ENCODE assay signal across 8 cellular contexts in the genomic region with DNA sequence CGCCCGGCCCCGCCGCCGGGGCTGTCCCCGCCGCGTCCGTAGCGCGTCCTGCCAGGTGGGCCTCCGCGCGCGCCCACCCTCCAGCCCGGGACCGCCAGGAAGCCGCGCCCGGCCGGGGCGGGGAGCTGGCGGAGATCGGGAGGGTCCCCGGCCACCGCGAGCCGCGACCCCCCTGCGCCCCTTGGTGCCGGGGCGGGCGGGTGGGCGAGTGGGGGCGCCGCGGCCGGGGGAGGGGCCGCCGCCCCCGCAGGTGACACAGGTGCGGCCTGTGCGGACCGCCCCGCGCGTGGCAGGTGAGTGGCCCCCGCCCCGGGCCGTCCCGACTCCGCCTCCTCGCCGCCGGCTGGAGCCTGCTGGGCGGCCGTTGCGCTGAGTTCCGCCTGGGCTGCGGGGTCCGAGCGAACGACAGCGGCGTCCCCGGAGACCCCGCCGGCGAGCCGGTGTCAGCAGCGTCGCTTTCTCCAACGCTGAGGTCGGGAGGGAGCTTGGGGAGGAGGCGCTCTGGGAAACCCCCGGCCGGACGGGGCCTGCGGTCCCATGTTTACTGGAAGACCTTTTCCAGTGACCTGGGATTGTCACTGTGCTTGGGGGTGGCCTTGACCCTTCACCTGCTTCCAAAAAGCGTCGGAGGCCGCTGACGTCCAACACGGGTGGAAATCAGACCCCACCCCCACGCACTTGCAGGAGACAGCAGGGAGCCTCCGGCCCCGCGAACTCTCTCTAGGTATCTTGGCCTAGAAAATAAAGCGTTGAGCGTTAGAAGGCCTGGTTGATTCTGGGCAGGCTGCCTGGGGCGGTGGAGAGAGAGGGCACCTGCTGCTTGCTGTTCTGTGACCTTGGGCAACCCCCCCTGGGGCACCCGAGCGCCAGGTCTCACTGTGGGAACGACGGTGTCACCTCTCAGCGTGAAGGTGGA. TPM values are rescaled to one million over a fixed set of nuclear protein-coding genes. Genes with fewer than 3 reads are reported as not detected.
A peak's percentile ranks its signal among the peaks of the same experiment; 100 is the strongest.
DNase-seq lines count a peak whose midpoint lies in the region; ATAC-seq and TF ChIP-seq lines count a peak whose summit lies in the region.

No MANE protein-coding gene starts in this region.

- no peak for TF ChIP-seq RAD21 in HCT116 (IDR thresholded peaks at IDR 0.05; ENCODE audit: low read depth)

- H3K4me3 Mint-ChIP-seq in activated naive CD4-positive, alpha-beta T cell treated with anti-CD3 and anti-CD28 coated beads for 36 hours, result peak overlapping the region; percentile 76

- no TSS peak for BruUV-seq in HCT116 (replicated peaks; lab: Mats Ljungman, UMichigan)

- no peak for TF ChIP-seq CTCF in GM13976 (IDR thresholded peaks at IDR 0.05; ENCODE audit: borderline replicate concordance, control extremely low read depth, extremely low read depth, insufficient read depth, missing control alignments)
- TF ChIP-seq CTCF in HCT116 (IDR thresholded peaks at IDR 0.05 in 2 of 3, conservative IDR thresholded peaks at IDR 0.05 in 1 of 3; ENCODE audit: borderline replicate concordance in 1 of 3, insufficient read depth in 1 of 3, low read depth in 2 of 3, low read length in 2 of 3), result no peak
- no peak for TF ChIP-seq CTCF in heart left ventricle (IDR thresholded peaks at IDR 0.05)
- no peak for TF ChIP-seq CTCF in prostate gland (IDR thresholded peaks at IDR 0.05)

- no peaks in the 10 kb centered on the region for H4K20me1 ChIP-seq in HCT116 (ENCODE audit: insufficient read depth)

- in situ Hi-C loops in GM13976 (cut with MboI; ENCODE audit: low sequenced_read_pairs, unreplicated experiment), result loop anchor here (25.0 kb wide), 1 partner anchor 313 kb away; no protein-coding TSS in a partner anchor

- no peaks in the 10 kb centered on the region for H3K9me3 Mint-ChIP-seq in activated naive CD4-positive, alpha-beta T cell treated with anti-CD3 and anti-CD28 coated beads for 36 hours

- H3K9me2 ChIP-seq in HCT116 (ENCODE audit: insufficient read depth), result no peaks in the 10 kb centered on the region

- no peaks in the 10 kb centered on the region for H3K9me3 ChIP-seq in HCT116 (ENCODE audit: control insufficient read depth in 1 of 2, insufficient read depth in 1 of 2, low read depth in 1 of 2, low read length in 2 of 2)
- no peaks in the 10 kb centered on the region for H3K9me3 ChIP-seq in heart left ventricle
- no peaks in the 10 kb centered on the region for H3K9me3 ChIP-seq in prostate gland

- H3K27ac Mint-ChIP-seq in activated naive CD4-positive, alpha-beta T cell treated with anti-CD3 and anti-CD28 coated beads for 36 hours, result peak overlapping the region; percentile 34

- WGBS in heart left ventricle, 4 donors, result 3 to 9% (median 4%) methylated on average over 17 to 96 of the region's 96 CpGs
- 4% methylated on average over 22 of the region's 96 CpGs for WGBS in prostate gland

- CTCF ChIA-PET in HCT116 (lab: Charles Lee), result interaction anchor here (1.5 to 1.7 kb wide), 2 partner anchors 23 to 26 kb away, joined by 5 to 6 read pairs; no protein-coding TSS in a partner anchor
- CTCF ChIA-PET in activated naive CD4-positive, alpha-beta T cell treated with anti-CD3 and anti-CD28 coated beads for 36 hours (lab: Charles Lee), result interaction anchor here (0.6 to 1.7 kb wide), 3 partner anchors 23 to 107 kb away, joined by 4 to 9 read pairs (median 6); no protein-coding TSS in a partner anchor

- H3K9ac ChIP-seq in HCT116 (ENCODE audit: low read length), result peak overlapping the region; percentile 79

- H3K27ac ChIP-seq in HCT116 (ENCODE audit: low read depth, low read length) (peak overlapping the region; percentile 54; the same call in 1 of the 2 replicates), heart left ventricle (peak overlapping the region; percentile 81 to 97 (median 91)), prostate gland (peak overlapping the region; percentile 82 to 87)

- H3K27me3 Mint-ChIP-seq in activated naive CD4-positive, alpha-beta T cell treated with anti-CD3 and anti-CD28 coated beads for 36 hours (ENCODE audit: low read depth), result no peaks in the 10 kb centered on the region

- H3K4me3 ChIP-seq in HCT116 (replicated peaks in 1 of 2; ENCODE audit: low read depth in 1 of 2, low read length in 2 of 2), result peak overlapping the region; percentile 85 to 86
- H3K4me3 ChIP-seq in heart left ventricle, result peak overlapping the region; percentile 72 to 99 (median 83)
- peak overlapping the region; percentile 79 to 80 for H3K4me3 ChIP-seq in prostate gland

- H3K4me1 ChIP-seq in HCT116 (ENCODE audit: control insufficient read depth in 1 of 2, insufficient read depth in 2 of 2, low read length in 2 of 2) (peaks cover 6 to 15% of the 10 kb centered on the region in 2 experiments; a peak in 3 of 4 replicates), heart left ventricle (peaks cover 0 to 38% (median 18%) of the 10 kb centered on the region in 12 donors), prostate gland (replicated peaks) (no peaks in the 10 kb centered on the region)

- H3K27me3 ChIP-seq in HCT116 (ENCODE audit: insufficient read depth, low read length) (no peaks in the 10 kb centered on the region), heart left ventricle (no peaks in the 10 kb centered on the region), prostate gland (replicated peaks; ENCODE audit: insufficient read depth) (no peaks in the 10 kb centered on the region)

- ATAC-seq in HCT116 (peak; percentile 89), heart left ventricle (peak; percentile 19 to 71 (median 56))

- peak; percentile 87 for DNase-seq in GM13976 (ENCODE audit: low spot score)
- no peak for DNase-seq in HCT116 (ENCODE audit: low read depth, low spot score)
- DNase-seq in NOMO-1 (lab: John Stamatoyannopoulos, UW; ENCODE audit: unreplicated experiment in 2 of 2), result peak; percentile 30 to 32
- DNase-seq in activated naive CD4-positive, alpha-beta T cell treated with anti-CD3 and anti-CD28 coated beads for 36 hours, result peak; percentile 51
- DNase-seq in heart left ventricle, result peak; percentile 53 to 80 (median 76)
- peak; percentile 48 for DNase-seq in prostate gland (ENCODE audit: low spot score)
- DNase-seq in cortex of kidney (lab: John Stamatoyannopoulos, UW), result no peak
- no peak for DNase-seq in occipital lobe (lab: John Stamatoyannopoulos, UW)

- intact Hi-C loops in HCT116 (cut with micrococcal nuclease) (no loop called here), heart left ventricle (cut with DNase I) (no loop called here), prostate gland (cut with DNase I) (loop anchor here (10.0 kb wide), 1 partner anchor 76 kb away; no protein-coding TSS in a partner anchor)
- intact Hi-C loops in activated naive CD4-positive, alpha-beta T cell treated with anti-CD3 and anti-CD28 coated beads for 36 hours (cut with micrococcal nuclease), result loop anchor here (10.0 kb wide), 1 partner anchor 906 kb away; no protein-coding TSS in a partner anchor

- peak overlapping the region; percentile 90 for H3K4me2 ChIP-seq in HCT116 (ENCODE audit: low read length)

- H3K4me1 Mint-ChIP-seq in activated naive CD4-positive, alpha-beta T cell treated with anti-CD3 and anti-CD28 coated beads for 36 hours (ENCODE audit: low read depth), result peaks cover 47% of the 10 kb centered on the region

- H3K36me3 Mint-ChIP-seq in activated naive CD4-positive, alpha-beta T cell treated with anti-CD3 and anti-CD28 coated beads for 36 hours (ENCODE audit: low read depth), result peaks cover 19% of the 10 kb centered on the region

- POLR2A ChIA-PET in HCT116 (lab: Charles Lee), result no interaction called here

- RAD21 ChIA-PET in HCT116 (lab: Charles Lee; ENCODE audit: low non-redundant PET in 1 of 2, low total read pairs in 2 of 2, uncharacterized antibody in 2 of 2, unreplicated experiment in 2 of 2), result no interaction called here

- H2AFZ ChIP-seq in HCT116 (ENCODE audit: low read depth, low read length, poor library complexity, severe bottlenecking), result no peak overlapping the region

- H3K36me3 ChIP-seq in HCT116 (ENCODE audit: control insufficient read depth in 1 of 2, insufficient read depth in 2 of 2, low read length in 2 of 2) (peaks cover 4 to 6% of the 10 kb centered on the region in 2 experiments; a peak in 2 of 4 replicates), heart left ventricle (peaks cover 0 to 34% (median 33%) of the 10 kb centered on the region in 9 donors), prostate gland (no peaks in the 10 kb centered on the region)

- peaks cover 15% of the 10 kb centered on the region for H3K79me2 ChIP-seq in HCT116 (ENCODE audit: insufficient read depth, low read length)

- no peak for TF ChIP-seq POLR2A in HCT116 (IDR thresholded peaks at IDR 0.05; ENCODE audit: borderline replicate concordance, extremely low read depth, insufficient read depth, insufficient read length)
- no peak for TF ChIP-seq POLR2A in heart left ventricle (IDR thresholded peaks at IDR 0.05)
- TF ChIP-seq POLR2A in prostate gland (IDR thresholded peaks at IDR 0.05), result peak; percentile 16

TF ChIP-seq in HCT116, 20 proteins besides CTCF, POLR2A, EP300 and RAD21:
- TF ChIP-seq JUND (IDR thresholded peaks at IDR 0.05) (no peak), ZFX (IDR thresholded peaks at IDR 0.05) (peak; percentile 81)
TF ChIP-seq in HCT116: peak in this region for 1.

RNA-seq across cellular contexts. Expression of gene KLHL36, which starts 0.5 kb away (rescaled TPM):
- total RNA-seq in HCT116 (2021; ENCODE audit: unreplicated experiment), result 79.0 TPM
- polyA plus RNA-seq in HCT116 (2012), result 43.7 and 54.3 TPM in 2 replicates
- total RNA-seq in activated naive CD4-positive, alpha-beta T cell treated with anti-CD3 and anti-CD28 coated beads for 36 hours, result 10 to 100 TPM; 45.7 to 50.3 TPM
- 10 to 100 TPM; 44.0 to 93.0 (median 62.0) TPM for total RNA-seq in heart left ventricle
- polyA plus RNA-seq in heart left ventricle, result 10 to 100 TPM; 19.2 to 39.2 TPM
- 100 to 1,000 TPM in 1 of 2 donors, 10 to 100 TPM in 1; 57.1 to 106 TPM for total RNA-seq in prostate gland
- total RNA-seq in occipital lobe, result 75.2 TPM

RNA-seq across cellular contexts. Expression of gene COTL1, which starts 31.0 kb away (rescaled TPM):
- 276 TPM for total RNA-seq in HCT116 (2021; ENCODE audit: unreplicated experiment)
- 173 and 223 TPM in 2 replicates for polyA plus RNA-seq in HCT116 (2012)
- total RNA-seq in activated naive CD4-positive, alpha-beta T cell treated with anti-CD3 and anti-CD28 coated beads for 36 hours, result 100 to 1,000 TPM; 325 to 328 TPM
- total RNA-seq in heart left ventricle, result 100 to 1,000 TPM in 1 of 9 donors, 10 to 100 TPM in 5, 1 to 10 TPM in 3; 6.8 to 120 (median 11.0) TPM
- 10 to 100 TPM in 1 of 2 donors, 1 to 10 TPM in 1; 5.2 to 23.8 TPM for polyA plus RNA-seq in heart left ventricle
- total RNA-seq in prostate gland, result 100 to 1,000 TPM in 1 of 2 donors, 10 to 100 TPM in 1; 46.8 to 110 TPM
- total RNA-seq in occipital lobe, result 89.7 TPM

RNA-seq across cellular contexts. Expression of gene USP10, which starts 50.9 kb away (rescaled TPM):
- 175 TPM for total RNA-seq in HCT116 (2021; ENCODE audit: unreplicated experiment)
- polyA plus RNA-seq in HCT116 (2012), result 141 and 170 TPM in 2 replicates
- total RNA-seq in activated naive CD4-positive, alpha-beta T cell treated with anti-CD3 and anti-CD28 coated beads for 36 hours, result 10 to 100 TPM; 93.9 to 95.2 TPM
- 10 to 100 TPM; 57.3 to 73.5 (median 62.9) TPM for total RNA-seq in heart left ventricle
- 10 to 100 TPM; 17.8 to 46.8 TPM for polyA plus RNA-seq in heart left ventricle
- 10 to 100 TPM; 57.4 to 95.7 TPM for total RNA-seq in prostate gland
- 46.5 TPM for total RNA-seq in occipital lobe

Comparison
In these comparisons a context has a peak if more than half of its experiments do, and no peak if none do; other contexts are left out.
1. DNase-seq: peak in GM13976 (single experiment), NOMO-1 (2 of 2), activated naive CD4-positive, alpha-beta T cell treated with anti-CD3 and anti-CD28 coated beads for 36 hours (single experiment), heart left ventricle (5 of 5) and prostate gland (single experiment); none in HCT116 (single experiment), cortex of kidney (single experiment) and occipital lobe (single experiment).
2. intact Hi-C loops: an anchor here in activated naive CD4-positive, alpha-beta T cell treated with anti-CD3 and anti-CD28 coated beads for 36 hours (10.0 kb wide) and prostate gland (10.0 kb wide); none called in HCT116 and heart left ventricle.
3. Peak in every context shown above with its lines, with median percentiles within 50 percentile points of each other: H3K27ac ChIP-seq and H3K4me3 ChIP-seq.